Comparison of ENCODE assay signal across 8 cellular contexts in genomic region chr7:75125125-75125786, GRCh38. TPM values are rescaled to one million over a fixed set of nuclear protein-coding genes. Genes with fewer than 3 reads are reported as not detected.
A peak's percentile ranks its signal among the peaks of the same experiment; 100 is the strongest.
DNase-seq lines count a peak whose midpoint lies in the region; ATAC-seq and TF ChIP-seq lines count a peak whose summit lies in the region.
"Not testable (repeated sequence)": the region's sequence is repeated elsewhere in the genome, so short reads cannot be mapped to it uniquely, and the experiment has no call there.

No MANE protein-coding gene starts in this region.

- not testable (repeated sequence) for H3K4me1 ChIP-seq in lower lobe of right lung

- H3K27me3 ChIP-seq in CD4-positive, alpha-beta T cell (ENCODE audit: control insufficient read depth, insufficient read depth, low read length); lower lobe of right lung (ENCODE audit: low read depth): not testable (repeated sequence)

- not testable (repeated sequence) for H3K27ac ChIP-seq in CD4-positive, alpha-beta T cell (ENCODE audit: low read depth, low read length); lower lobe of right lung

- H3K27ac Mint-ChIP-seq in CD4-positive, alpha-beta T cell; activated T-helper 17 cell treated with anti-CD3 and anti-CD28 coated beads, Interleukin-2, amount 50 U/mL, for 72 hours: not testable (repeated sequence)

- H3K4me1 Mint-ChIP-seq in CD4-positive, alpha-beta T cell (ENCODE audit: low read depth); activated T-helper 17 cell treated with anti-CD3 and anti-CD28 coated beads, Interleukin-2, amount 50 U/mL, for 72 hours: not testable (repeated sequence)

- intact Hi-C loops in CD4-positive, alpha-beta T cell (cut with DNase I, micrococcal nuclease); lower lobe of right lung (cut with DNase I): not testable (repeated sequence)

- H3K36me3 ChIP-seq in lower lobe of right lung = not testable (repeated sequence)

- H3K27me3 Mint-ChIP-seq in CD4-positive, alpha-beta T cell; activated T-helper 17 cell treated with anti-CD3 and anti-CD28 coated beads, Interleukin-2, amount 50 U/mL, for 72 hours: not testable (repeated sequence)

- H3K4me3 Mint-ChIP-seq in CD4-positive, alpha-beta T cell; activated T-helper 17 cell treated with anti-CD3 and anti-CD28 coated beads, Interleukin-2, amount 50 U/mL, for 72 hours: not testable (repeated sequence)

- DNase-seq in CD4-positive, alpha-beta T cell; lower lobe of right lung: not testable (repeated sequence)

- not testable (repeated sequence) for H3K36me3 Mint-ChIP-seq in CD4-positive, alpha-beta T cell (ENCODE audit: low read depth); activated T-helper 17 cell treated with anti-CD3 and anti-CD28 coated beads, Interleukin-2, amount 50 U/mL, for 72 hours (ENCODE audit: low read depth)

- H3K9me3 Mint-ChIP-seq in CD4-positive, alpha-beta T cell; activated T-helper 17 cell treated with anti-CD3 and anti-CD28 coated beads, Interleukin-2, amount 50 U/mL, for 72 hours: not testable (repeated sequence)

- not testable (repeated sequence) for TF ChIP-seq CTCF in CD4-positive, alpha-beta T cell (IDR thresholded peaks at IDR 0.05); lower lobe of right lung (IDR thresholded peaks at IDR 0.05)

- not testable (repeated sequence) for H3K4me3 ChIP-seq in lower lobe of right lung

- POLR2A ChIA-PET in CD4-positive, alpha-beta T cell (lab: Charles Lee) = not testable (repeated sequence)

- ATAC-seq in CD4-positive, alpha-beta T cell (ENCODE audit: poor library complexity) = peak; percentile 34
- ATAC-seq in GM19025 (IDR thresholded peaks at IDR 0.05; ENCODE audit: low read depth, unreplicated experiment) = peak; percentile 84
- ATAC-seq in GM21515 (IDR thresholded peaks at IDR 0.05; ENCODE audit: unreplicated experiment) = peak; percentile 83
- ATAC-seq in HG02759 (IDR thresholded peaks at IDR 0.05; ENCODE audit: unreplicated experiment) = peak; percentile 85
- ATAC-seq in HG03103 (IDR thresholded peaks at IDR 0.05; ENCODE audit: low read depth, unreplicated experiment) = peak; percentile 64
- ATAC-seq in HG03558 (IDR thresholded peaks at IDR 0.05; ENCODE audit: extremely low read depth, unreplicated experiment) = peak; percentile 53
- peak; percentile 93 for ATAC-seq in activated T-helper 17 cell treated with anti-CD3 and anti-CD28 coated beads, Interleukin-2, amount 50 U/mL, for 72 hours (replicated peaks)
- ATAC-seq in lower lobe of right lung = peak; percentile 40 to 76

- not testable (repeated sequence) for H3K9me3 ChIP-seq in CD4-positive, alpha-beta T cell (ENCODE audit: control insufficient read depth, low read length); lower lobe of right lung

- CTCF ChIA-PET in CD4-positive, alpha-beta T cell (lab: Charles Lee) = not testable (repeated sequence)

RNA-seq across cellular contexts. Expression of gene GTF2IRD2B, which starts 32.9 kb away (rescaled TPM):
- 10 to 100 TPM; 40.1 to 40.3 TPM for total RNA-seq in CD4-positive, alpha-beta T cell
- total RNA-seq in activated T-helper 17 cell treated with anti-CD3 and anti-CD28 coated beads, Interleukin-2, amount 50 U/mL, for 72 hours = 10 to 100 TPM; 19.3 TPM
- total RNA-seq in lower lobe of right lung = 51.8 TPM

RNA-seq across cellular contexts. Expression of gene RCC1L, which starts 51.7 kb away (rescaled TPM):
- 10 to 100 TPM; 16.6 to 17.5 TPM for total RNA-seq in CD4-positive, alpha-beta T cell
- total RNA-seq in activated T-helper 17 cell treated with anti-CD3 and anti-CD28 coated beads, Interleukin-2, amount 50 U/mL, for 72 hours = 10 to 100 TPM; 45.3 to 77.6 TPM
- 33.9 TPM for total RNA-seq in lower lobe of right lung

Comparison
In these comparisons a context has a peak if more than half of its experiments do, and no peak if none do; other contexts are left out.
1. ATAC-seq: peak in every context shown above with its lines; median percentile 93 in activated T-helper 17 cell treated with anti-CD3 and anti-CD28 coated beads, Interleukin-2, amount 50 U/mL, for 72 hours; 85 in HG02759; 84 in GM19025; 83 in GM21515; 64 in HG03103; 58 in lower lobe of right lung; 53 in HG03558; 34 in CD4-positive, alpha-beta T cell.